In genomic region chr7:133309333-133309732, GRCh38 we compare ENCODE assay signal across 28 cellular contexts.
"Had no signal": no experiment of that assay in that cellular context is flagged by ENCODE, and none has a peak within 500 bp of the region (broad histone marks: within the 10 kb centered on the region; RNA-seq: fewer than 3 reads in every experiment).

No MANE protein-coding gene starts in this region.

- H3K4me1 Mint-ChIP-seq: stimulated activated memory B cell treated with anti-CD40 and anti-IgM and Interleukin-4, amounts not matched to agents 10 μg/mL and 1 μg/mL and 100 μg/mL, for 72 hours; stimulated activated naive B cell treated with anti-CD40 and anti-IgM and Interleukin-4, amounts not matched to agents 10 μg/mL and 1 μg/mL and 100 μg/mL, for 72 hours; stimulated activated naive CD8-positive, alpha-beta T cell treated with anti-CD3 and anti-CD28 coated beads, Interleukin-15, amount 100 ng/mL, for 72 hours had no signal

- H3K9me3 ChIP-seq: stomach, suprapubic skin, testis, thoracic aorta, thyroid gland, tibial artery, tibial nerve, transverse colon, upper lobe of left lung, upper lobe of right lung, uterus, vagina had no signal

- H3K4me1 ChIP-seq: stomach, suprapubic skin, tibial artery, tibial nerve, transverse colon, upper lobe of right lung, uterus, vagina had no signal

- ATAC-seq: stimulated activated effector memory CD8-positive, alpha-beta T cell treated with anti-CD3 and anti-CD28 coated beads, Interleukin-12 subunit alpha, Interleukin-12 subunit beta, amount 100 ng/mL, for 72 hours; stimulated activated memory B cell treated with anti-CD40 and anti-IgM and Interleukin-4, amounts not matched to agents 10 μg/mL and 1 μg/mL and 100 μg/mL, for 72 hours; stimulated activated naive B cell treated with anti-CD40 and anti-IgM and Interleukin-4, amounts not matched to agents 10 μg/mL and 1 μg/mL and 100 μg/mL, for 72 hours; stimulated activated naive CD8-positive, alpha-beta T cell treated with anti-CD3 and anti-CD28 coated beads, Interleukin-15, amount 100 ng/mL, for 72 hours; upper lobe of right lung had no signal

- H3K9me3 Mint-ChIP-seq: stimulated activated effector memory CD8-positive, alpha-beta T cell treated with anti-CD3 and anti-CD28 coated beads, Interleukin-12 subunit alpha, Interleukin-12 subunit beta, amount 100 ng/mL, for 72 hours; stimulated activated memory B cell treated with anti-CD40 and anti-IgM and Interleukin-4, amounts not matched to agents 10 μg/mL and 1 μg/mL and 100 μg/mL, for 72 hours; stimulated activated naive B cell treated with anti-CD40 and anti-IgM and Interleukin-4, amounts not matched to agents 10 μg/mL and 1 μg/mL and 100 μg/mL, for 72 hours; stimulated activated naive CD8-positive, alpha-beta T cell treated with anti-CD3 and anti-CD28 coated beads, Interleukin-15, Interleukin-2, amounts not matched to agents 100 ng/mL and 50 ng/mL, for 24 hours; type B pancreatic cell had no signal

- FAIRE-seq: urothelium cell line had no signal

- H3K27ac Mint-ChIP-seq: stimulated activated effector memory CD8-positive, alpha-beta T cell treated with anti-CD3 and anti-CD28 coated beads, Interleukin-12 subunit alpha, Interleukin-12 subunit beta, amount 100 ng/mL, for 72 hours; stimulated activated memory B cell treated with anti-CD40 and anti-IgM and Interleukin-4, amounts not matched to agents 10 μg/mL and 1 μg/mL and 100 μg/mL, for 72 hours; stimulated activated naive B cell treated with anti-CD40 and anti-IgM and Interleukin-4, amounts not matched to agents 10 μg/mL and 1 μg/mL and 100 μg/mL, for 72 hours; stimulated activated naive CD8-positive, alpha-beta T cell treated with anti-CD3 and anti-CD28 coated beads, Interleukin-15, amount 100 ng/mL, for 72 hours; stimulated activated naive CD8-positive, alpha-beta T cell treated with anti-CD3 and anti-CD28 coated beads, Interleukin-15, Interleukin-2, amounts not matched to agents 100 ng/mL and 50 ng/mL, for 24 hours; type B pancreatic cell had no signal

- H3K27me3 ChIP-seq: stomach, suprapubic skin, testis, thyroid gland, tibial artery, tibial nerve, transverse colon, upper lobe of left lung, upper lobe of right lung, uterus, vagina had no signal

- H3K4me3 ChIP-seq: stomach, suprapubic skin, testis, thoracic aorta, thyroid gland, tibial artery, tibial nerve, transverse colon, upper lobe of left lung, upper lobe of right lung, uterus, vagina had no signal

- DNase-seq: stimulated activated CD4-positive, alpha-beta T cell treated with anti-CD3 and anti-CD28 coated beads, Interleukin-2, amount 100 ng/mL, for 48 hours; stimulated activated CD4-positive, alpha-beta T cell treated with anti-CD3 and anti-CD28 coated beads, Interleukin-4, amount 100 ng/mL, for 1 hour; stimulated activated CD4-positive, alpha-beta T cell treated with anti-CD3 and anti-CD28 coated beads, Interleukin-4, amount 100 ng/mL, for 24 hours; stimulated activated CD4-positive, alpha-beta T cell treated with anti-CD3 and anti-CD28 coated beads, Interleukin-4, amount 100 ng/mL, for 4 hours; stimulated activated CD8-positive, alpha-beta memory T cell treated with anti-CD3 and anti-CD28 coated beads, Interleukin-4, amount 100 ng/mL, for 48 hours; stimulated activated naive B cell treated with anti-CD40 and anti-IgM and Interleukin-4, amounts not matched to agents 10 μg/mL and 1 μg/mL and 100 μg/mL, for 72 hours; stimulated activated naive CD4-positive, alpha-beta T cell; stimulated activated naive CD4-positive, alpha-beta T cell treated with Interleukin-2 at 50 U/mL for 16 hours; stimulated activated naive CD8-positive, alpha-beta T cell treated with anti-CD3 and anti-CD28 coated beads, Interleukin-15, amount 100 ng/mL, for 72 hours; stomach; substantia nigra; testis; thyroid gland; tibial artery; transverse colon; trophoblast cell; upper lobe of left lung; upper lobe of right lung; uterus had no signal

- H3K27ac ChIP-seq: stomach, suprapubic skin, testis, thoracic aorta, thyroid gland, tibial artery, tibial nerve, transverse colon, upper lobe of left lung, upper lobe of right lung, uterus, vagina had no signal

- H3K4me3 Mint-ChIP-seq: stimulated activated effector memory CD8-positive, alpha-beta T cell treated with anti-CD3 and anti-CD28 coated beads, Interleukin-12 subunit alpha, Interleukin-12 subunit beta, amount 100 ng/mL, for 72 hours; stimulated activated memory B cell treated with anti-CD40 and anti-IgM and Interleukin-4, amounts not matched to agents 10 μg/mL and 1 μg/mL and 100 μg/mL, for 72 hours; stimulated activated naive B cell treated with anti-CD40 and anti-IgM and Interleukin-4, amounts not matched to agents 10 μg/mL and 1 μg/mL and 100 μg/mL, for 72 hours; stimulated activated naive CD8-positive, alpha-beta T cell treated with anti-CD3 and anti-CD28 coated beads, Interleukin-15, amount 100 ng/mL, for 72 hours; stimulated activated naive CD8-positive, alpha-beta T cell treated with anti-CD3 and anti-CD28 coated beads, Interleukin-15, Interleukin-2, amounts not matched to agents 100 ng/mL and 50 ng/mL, for 24 hours; type B pancreatic cell had no signal

- H3K36me3 ChIP-seq: uterus had no signal

- H3K27me3 Mint-ChIP-seq: stimulated activated memory B cell treated with anti-CD40 and anti-IgM and Interleukin-4, amounts not matched to agents 10 μg/mL and 1 μg/mL and 100 μg/mL, for 72 hours; stimulated activated naive B cell treated with anti-CD40 and anti-IgM and Interleukin-4, amounts not matched to agents 10 μg/mL and 1 μg/mL and 100 μg/mL, for 72 hours; stimulated activated naive CD8-positive, alpha-beta T cell treated with anti-CD3 and anti-CD28 coated beads, Interleukin-15, amount 100 ng/mL, for 72 hours; stimulated activated naive CD8-positive, alpha-beta T cell treated with anti-CD3 and anti-CD28 coated beads, Interleukin-15, Interleukin-2, amounts not matched to agents 100 ng/mL and 50 ng/mL, for 24 hours; type B pancreatic cell had no signal
